In the genomic region with DNA sequence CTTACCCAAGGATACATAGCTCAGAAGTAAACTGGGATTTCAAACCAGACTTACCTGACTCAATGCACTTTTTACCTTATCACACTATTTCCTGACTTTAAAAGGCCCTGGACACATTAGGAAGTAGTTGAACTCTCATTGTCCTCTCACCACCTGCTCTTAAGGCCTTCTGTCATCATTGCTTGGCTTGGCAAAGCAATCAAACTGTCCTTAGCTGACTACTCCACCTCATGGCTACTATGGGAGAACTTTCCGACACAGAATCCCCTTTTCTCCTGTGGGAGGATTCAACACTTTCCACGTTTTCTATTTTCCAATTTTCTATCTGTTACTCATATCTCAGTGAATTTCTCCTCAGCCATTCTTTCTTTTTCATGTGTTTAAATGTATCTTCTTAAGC, we compare ENCODE assay signal across 1 cellular context.
TF ChIP-seq lines count a peak whose summit lies in the region.

No MANE protein-coding gene starts in this region.

TF ChIP-seq in GM12891, 5 proteins besides CTCF, POLR2A, EP300 and RAD21:
- TF ChIP-seq TAF1 (IDR thresholded peaks at IDR 0.05; ENCODE audit: low read depth, low read length) (no peak), SPI1 (IDR thresholded peaks at IDR 0.05; ENCODE audit: low read depth, low read length) (no peak), POLR2AphosphoS5 (IDR thresholded peaks at IDR 0.05; ENCODE audit: low read depth, low read length) (no peak), PAX5 (IDR thresholded peaks at IDR 0.05; ENCODE audit: insufficient read depth, low read length, severe bottlenecking) (no peak), POU2F2 (IDR thresholded peaks at IDR 0.05; ENCODE audit: low read depth, low read length) (no peak)
TF ChIP-seq in GM12891: peak in this region for 0.
